8 cellular contexts compared by ENCODE assay signal in the genomic region with DNA sequence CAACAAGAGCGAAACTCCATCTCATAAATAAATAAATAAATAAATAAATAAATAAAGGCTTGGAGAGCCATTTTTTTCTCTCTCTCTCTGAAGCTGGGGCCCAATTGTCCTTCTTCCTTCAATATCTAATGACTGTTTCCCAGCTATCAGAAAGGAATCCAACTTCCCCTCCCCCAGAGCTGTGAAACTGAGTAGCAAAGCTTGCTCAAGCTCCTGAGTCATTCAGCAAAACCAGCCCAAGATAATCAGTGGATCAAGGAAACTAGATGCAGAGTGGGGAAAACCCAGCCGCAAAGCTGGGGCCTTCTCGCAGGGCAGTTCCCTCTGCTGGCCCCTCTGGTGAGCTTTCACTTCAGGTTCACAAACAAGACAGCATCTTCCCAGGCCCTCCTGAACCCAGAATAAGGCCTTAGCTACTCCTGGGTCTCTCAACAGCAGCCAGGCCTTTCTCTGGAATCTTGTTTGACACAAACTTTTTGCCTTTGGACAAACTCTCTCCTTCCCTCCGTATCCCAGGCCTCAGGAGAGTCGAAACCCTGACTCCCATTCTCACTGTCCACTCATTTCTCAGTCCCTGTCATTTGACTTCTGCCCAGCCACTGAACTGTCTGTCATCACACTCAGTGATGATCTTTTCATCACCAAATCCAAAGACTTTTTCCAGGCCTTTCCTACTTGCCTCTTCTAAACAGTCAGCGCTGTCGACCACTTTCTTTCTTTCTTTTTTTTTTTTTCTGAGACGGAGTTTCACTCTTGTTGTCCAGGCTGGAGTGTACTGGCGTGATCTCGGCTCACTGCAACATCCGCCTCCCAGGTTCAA. TPM values are rescaled to one million over a fixed set of nuclear protein-coding genes. Genes with fewer than 3 reads are reported as not detected.
A peak's percentile ranks its signal among the peaks of the same experiment; 100 is the strongest.
DNase-seq lines count a peak whose midpoint lies in the region; ATAC-seq and TF ChIP-seq lines count a peak whose summit lies in the region.

No MANE protein-coding gene starts in this region.

- H4K20me1 ChIP-seq in hepatocyte (ENCODE audit: insufficient read depth, poor library complexity, severe bottlenecking), result no peaks in the 10 kb centered on the region

- H3K27ac ChIP-seq in ACC112 (ENCODE audit: low read depth, low read length) (peak overlapping the region; percentile 98), hepatocyte (peak overlapping the region; percentile 94), skin epidermis (peak overlapping the region; percentile 16 to 95 (median 87))

- H3K9me3 Mint-ChIP-seq in T-helper 1 cell treated with Interleukin-12 subunit alpha and Interleukin-12 subunit beta and Interleukin-4 antibody, amounts not matched to agents 30 μg/mL and 1 μg/mL, for 36 hours, result no peaks in the 10 kb centered on the region

- H3K79me2 ChIP-seq in ACC112 (ENCODE audit: control insufficient read depth, insufficient read depth, low read length, unreplicated experiment), result no peaks in the 10 kb centered on the region
- H3K79me2 ChIP-seq in hepatocyte, result no peaks in the 10 kb centered on the region

- peak overlapping the region; percentile 69 for H3K4me3 Mint-ChIP-seq in T-helper 1 cell treated with Interleukin-12 subunit alpha and Interleukin-12 subunit beta and Interleukin-4 antibody, amounts not matched to agents 30 μg/mL and 1 μg/mL, for 36 hours

- no peaks in the 10 kb centered on the region for H3K36me3 ChIP-seq in ACC112 (ENCODE audit: insufficient read depth, low read length)
- H3K36me3 ChIP-seq in hepatocyte (replicated peaks; ENCODE audit: insufficient read depth, low read depth), result no peaks in the 10 kb centered on the region

- H3K27me3 Mint-ChIP-seq in T-helper 1 cell treated with Interleukin-12 subunit alpha and Interleukin-12 subunit beta and Interleukin-4 antibody, amounts not matched to agents 30 μg/mL and 1 μg/mL, for 36 hours (ENCODE audit: low read depth), result no peaks in the 10 kb centered on the region

- H3K4me3 ChIP-seq in ACC112 (ENCODE audit: low read depth, low read length) (peak overlapping the region; percentile 32), hepatocyte (no peak overlapping the region), skin epidermis (no peak overlapping the region)

- H3K36me3 Mint-ChIP-seq in T-helper 1 cell treated with Interleukin-12 subunit alpha and Interleukin-12 subunit beta and Interleukin-4 antibody, amounts not matched to agents 30 μg/mL and 1 μg/mL, for 36 hours (ENCODE audit: low read depth), result peaks cover 4% of the 10 kb centered on the region

- H3K9me2 ChIP-seq in hepatocyte (replicated peaks; ENCODE audit: insufficient read depth), result no peaks in the 10 kb centered on the region

- H2AFZ ChIP-seq in ACC112 (ENCODE audit: low read length, unreplicated experiment) (peak overlapping the region; percentile 41), hepatocyte (no peak overlapping the region)

- TF ChIP-seq CTCF in hepatocyte (IDR thresholded peaks at IDR 0.05; ENCODE audit: poor library complexity), result peak; percentile 24

- 67% methylated on average over 11 of the region's 11 CpGs for WGBS in hepatocyte (ENCODE audit: low lambda C conversion rate, missing lambda C conversion rate)

- H3K27me3 ChIP-seq in ACC112 (ENCODE audit: insufficient read depth, low read length) (no peaks in the 10 kb centered on the region), hepatocyte (no peaks in the 10 kb centered on the region)

- peaks cover 28% of the 10 kb centered on the region for H3K4me1 ChIP-seq in ACC112 (ENCODE audit: control insufficient read depth, insufficient read depth, low read length, unreplicated experiment)
- peaks cover 25% of the 10 kb centered on the region for H3K4me1 ChIP-seq in hepatocyte (ENCODE audit: insufficient read depth)

- H3K9me3 ChIP-seq in hepatocyte (ENCODE audit: low read depth), result no peaks in the 10 kb centered on the region

- DNase-seq in amniotic stem cell (lab: John Stamatoyannopoulos, UW) (peak; percentile 98), hepatocyte (ENCODE audit: low spot score) (peak; percentile 96), COLO668 (lab: John Stamatoyannopoulos, UW; ENCODE audit: unreplicated experiment) (no peak)

- H3K4me1 Mint-ChIP-seq in T-helper 1 cell treated with Interleukin-12 subunit alpha and Interleukin-12 subunit beta and Interleukin-4 antibody, amounts not matched to agents 30 μg/mL and 1 μg/mL, for 36 hours (ENCODE audit: low read depth), result peaks cover 66% of the 10 kb centered on the region

- peak overlapping the region; percentile 91 for H3K27ac Mint-ChIP-seq in T-helper 1 cell treated with Interleukin-12 subunit alpha and Interleukin-12 subunit beta and Interleukin-4 antibody, amounts not matched to agents 30 μg/mL and 1 μg/mL, for 36 hours

- peak overlapping the region; percentile 44 for H3K4me2 ChIP-seq in hepatocyte

- ATAC-seq in GM19023 (IDR thresholded peaks at IDR 0.05; ENCODE audit: unreplicated experiment) (peak; percentile 54), HG03439 (IDR thresholded peaks at IDR 0.05; ENCODE audit: unreplicated experiment) (peak; percentile 74)

RNA-seq across cellular contexts. Expression of a gene that starts 18.0 kb away (rescaled TPM):
- total RNA-seq in hepatocyte, result 354 and 381 TPM in 2 replicates
- polyA plus RNA-seq in hepatocyte, result 300 and 374 TPM in 2 replicates

RNA-seq across cellular contexts. Expression of a gene that starts 57.5 kb away (rescaled TPM):
- total RNA-seq in hepatocyte, result 88.4 and 98.7 TPM in 2 replicates
- polyA plus RNA-seq in hepatocyte, result 81.9 and 92.0 TPM in 2 replicates
